8 cellular contexts compared by ENCODE assay signal in genomic region chr7:77800158-77800557, GRCh38. TPM values are rescaled to one million over a fixed set of nuclear protein-coding genes. Genes with fewer than 3 reads are reported as not detected.
DNase-seq lines count a peak whose midpoint lies in the region; ATAC-seq, FAIRE-seq and TF ChIP-seq lines count a peak whose summit lies in the region.

No MANE protein-coding gene starts in this region.

- no peak for ATAC-seq in HG02623 (IDR thresholded peaks at IDR 0.05; ENCODE audit: unreplicated experiment)

- H3K9me2 ChIP-seq in GM23248 (ENCODE audit: insufficient read depth) = no peaks in the 10 kb centered on the region

- FAIRE-seq in keratinocyte (lab: Jason Lieb, UNC) = no peak

- H3K4me1 ChIP-seq in BLaER1 treated with 17β-estradiol and CSF1 and Interleukin-3, amounts not matched to agents 10 nM and 100 nM = peaks cover 33 to 70% (median 44%) of the 10 kb centered on the region in 10 experiments
- H3K4me1 ChIP-seq in GM23248 (ENCODE audit: insufficient read depth) (peaks cover 38% of the 10 kb centered on the region), keratinocyte (ENCODE audit: control insufficient read depth, extremely low read depth, insufficient read depth, low read length) (peaks cover 17% of the 10 kb centered on the region), vagina (peaks cover 39% of the 10 kb centered on the region)

- TF ChIP-seq CTCF in WI38 (IDR thresholded peaks at IDR 0.05; ENCODE audit: low read depth, low read length) (no peak), keratinocyte (optimal IDR thresholded peaks at IDR 0.05 in 1 of 3, IDR thresholded peaks at IDR 0.05 in 1 of 3, conservative IDR thresholded peaks at IDR 0.05 in 1 of 3; ENCODE audit: extremely low read depth in 1 of 3, insufficient read depth in 2 of 3, low read length in 3 of 3) (no peak), vagina (IDR thresholded peaks at IDR 0.05) (no peak)

- H3K9me3 ChIP-seq in BLaER1 treated with 17β-estradiol and CSF1 and Interleukin-3, amounts not matched to agents 10 nM and 100 nM (replicated peaks in 1 of 11) = peaks cover 2 to 14% (median 12%) of the 10 kb centered on the region in 11 experiments; a peak in 20 of 22 replicates
- H3K9me3 ChIP-seq in GM23248 (ENCODE audit: low read depth) (no peaks in the 10 kb centered on the region), keratinocyte (ENCODE audit: control insufficient read depth, low read depth, low read length) (no peaks in the 10 kb centered on the region), vagina (no peaks in the 10 kb centered on the region)

- intact Hi-C loops in vagina (cut with DNase I) = no loop called here

- H3K79me2 ChIP-seq in GM23248 (ENCODE audit: insufficient read depth) (peaks cover 91% of the 10 kb centered on the region), keratinocyte (ENCODE audit: control insufficient read depth, insufficient read depth, low read length) (peaks cover 63% of the 10 kb centered on the region)

- dilution Hi-C loops in keratinocyte (cut with MboI; ENCODE audit: extremely low pct_ligation_motif_present, low sequenced_read_pairs) = no loop called here

- H3K27ac ChIP-seq in BLaER1 treated with 17β-estradiol and CSF1 and Interleukin-3, amounts not matched to agents 10 nM and 100 nM = peak overlapping the region in 4 of 11 experiments; percentile 86 to 95 (median 91); a peak in 4 of 22 replicates
- H3K27ac ChIP-seq in GM23248 = 0 out of 2 replicates have a peak overlapping the region, but pooled peaks have one; percentile 56
- H3K27ac ChIP-seq in keratinocyte (ENCODE audit: control insufficient read depth, insufficient read depth, low read length) = no peak overlapping the region
- no peak overlapping the region for H3K27ac ChIP-seq in vagina

- H3F3A ChIP-seq in GM23248 (ENCODE audit: insufficient read depth) = peaks cover 5% of the 10 kb centered on the region; the same call in 1 of the 2 replicates

- peak overlapping the region; percentile 31 to 96 (median 93); a peak in 13 of 22 replicates for H3K9ac ChIP-seq in BLaER1 treated with 17β-estradiol and CSF1 and Interleukin-3, amounts not matched to agents 10 nM and 100 nM
- H3K9ac ChIP-seq in GM23248 (peak overlapping the region; percentile 80), keratinocyte (ENCODE audit: control insufficient read depth, extremely low read depth, insufficient read depth, low read length) (no peak overlapping the region)

- no peak for TF ChIP-seq POLR2A in vagina (IDR thresholded peaks at IDR 0.05)

- no peaks in the 10 kb centered on the region for H3K27me3 ChIP-seq in BLaER1 treated with 17β-estradiol and CSF1 and Interleukin-3, amounts not matched to agents 10 nM and 100 nM
- no peaks in the 10 kb centered on the region for H3K27me3 ChIP-seq in GM23248 (replicated peaks; ENCODE audit: insufficient read depth)
- no peaks in the 10 kb centered on the region for H3K27me3 ChIP-seq in keratinocyte (ENCODE audit: control insufficient read depth, extremely low read depth, insufficient read depth, low read length)
- no peaks in the 10 kb centered on the region for H3K27me3 ChIP-seq in vagina

- in situ Hi-C loops in GM23248 (cut with MboI) = no loop called here

- H3K36me3 ChIP-seq in BLaER1 treated with 17β-estradiol and CSF1 and Interleukin-3, amounts not matched to agents 10 nM and 100 nM = peaks cover 0 to 12% (median 2%) of the 10 kb centered on the region in 11 experiments; a peak in 12 of 22 replicates
- H3K36me3 ChIP-seq in GM23248 (ENCODE audit: low read depth) (no peaks in the 10 kb centered on the region), keratinocyte (ENCODE audit: control insufficient read depth in 2 of 2, extremely low read depth in 1 of 2, insufficient read depth in 2 of 2, low read length in 2 of 2) (peaks cover 0 to 1% of the 10 kb centered on the region in 2 experiments), vagina (no peaks in the 10 kb centered on the region)

- peak overlapping the region; percentile 76 to 93 (median 89); a peak in 19 of 20 replicates for H3K4me3 ChIP-seq in BLaER1 treated with 17β-estradiol and CSF1 and Interleukin-3, amounts not matched to agents 10 nM and 100 nM
- H3K4me3 ChIP-seq in GM23248 = peak overlapping the region; percentile 83
- H3K4me3 ChIP-seq in WI38 (ENCODE audit: low read depth, low read length) = peak overlapping the region; percentile 96
- peak overlapping the region in 1 of 3 experiments; percentile 88 for H3K4me3 ChIP-seq in keratinocyte (ENCODE audit: control insufficient read depth in 2 of 3, extremely low read depth in 1 of 3, insufficient read depth in 2 of 3, low read depth in 1 of 3, low read length in 3 of 3)
- peak overlapping the region in 1 of 2 donors; percentile 81 for H3K4me3 ChIP-seq in vagina

- no peaks in the 10 kb centered on the region for H3K9me1 ChIP-seq in keratinocyte (ENCODE audit: control insufficient read depth, extremely low read depth, insufficient read depth, low read length)

- H2AFZ ChIP-seq in GM23248 = peak overlapping the region; percentile 90; the same call in 1 of the 2 replicates
- no peak overlapping the region for H2AFZ ChIP-seq in keratinocyte (ENCODE audit: control insufficient read depth, low read length)

- 71 to 77% methylated on average over 4 of the region's 4 CpGs for WGBS in GM23248 (ENCODE audit: low coverage in 1 of 2, low lambda C conversion rate in 2 of 2, missing lambda C conversion rate in 2 of 2), 2 experiments

- H4K20me1 ChIP-seq in BLaER1 treated with 17β-estradiol and CSF1 and Interleukin-3, amounts not matched to agents 10 nM and 100 nM = peaks cover 4 to 27% (median 16%) of the 10 kb centered on the region in 11 experiments; a peak in 16 of 22 replicates
- no peaks in the 10 kb centered on the region for H4K20me1 ChIP-seq in GM23248 (ENCODE audit: insufficient read depth)
- peaks cover 2% of the 10 kb centered on the region for H4K20me1 ChIP-seq in keratinocyte (ENCODE audit: control insufficient read depth, extremely low read depth, insufficient read depth, low read length)

- DNase-seq in GM23248 (peak; percentile 21), keratinocyte (ENCODE audit: low read depth, low spot score) (no peak), vagina (ENCODE audit: extremely low spot score in 2 of 2) (no peak), middle frontal gyrus (ENCODE audit: extremely low spot score, low spot score) (no peak), HT-29 (ENCODE audit: low spot score) (no peak)

- peak overlapping the region; percentile 68 to 93 (median 85) for H3K4me2 ChIP-seq in BLaER1 treated with 17β-estradiol and CSF1 and Interleukin-3, amounts not matched to agents 10 nM and 100 nM
- peak overlapping the region; percentile 79 for H3K4me2 ChIP-seq in GM23248 (ENCODE audit: unreplicated experiment)
- H3K4me2 ChIP-seq in keratinocyte (ENCODE audit: control insufficient read depth, extremely low read depth, insufficient read depth, low read depth, low read length) = peak overlapping the region; percentile 84

RNA-seq across cellular contexts. Expression of gene PHTF2, which starts 1.6 kb away (rescaled TPM):
- 29.9 and 30.2 TPM in 2 replicates for total RNA-seq in GM23248 (2014; rRNA removed; shearing (Covaris generic))
- 22.0 and 23.6 TPM in 2 replicates for polyA plus RNA-seq in GM23248 (2016; fragmentation: Nextera tagmentation; extraction: Ambion mirVana)
- 13.6 to 24.1 TPM (median 16.4 TPM) in 3 replicates for polyA plus RNA-seq in keratinocyte
- polyA plus RNA-seq in keratinocyte (2011; ENCODE audit: low read depth) = 25.6 TPM
- 7.8 and 16.6 TPM in 2 replicates for polyA plus RNA-seq in keratinocyte (2011; cell fraction: cytosol; rRNA removed)
- 15.9 and 21.8 TPM in 2 replicates for polyA plus RNA-seq in keratinocyte (2011; cell fraction: nucleus; rRNA removed)
- polyA plus RNA-seq in keratinocyte (2012; ENCODE audit: low replicate concordance) = 11.4 and 13.6 TPM in 2 replicates
- 5.1 to 26.1 TPM (median 8.6 TPM) in 3 replicates for polyA minus RNA-seq in keratinocyte
- 11.1 TPM for polyA minus RNA-seq in keratinocyte (2011; cell fraction: cytosol; rRNA and poly(A)+ RNA removed)
- polyA minus RNA-seq in keratinocyte (2011; cell fraction: nucleus; rRNA and poly(A)+ RNA removed) = 15.3 and 32.1 TPM in 2 replicates
- total RNA-seq in vagina = 12.0 TPM
- 13.3 and 13.8 TPM in 2 replicates for total RNA-seq in HT-29 (2014; rRNA removed; shearing (Covaris generic))

RNA-seq across cellular contexts. Expression of gene TMEM60, which starts 1.9 kb away (rescaled TPM):
- 9.9 and 17.7 TPM in 2 replicates for total RNA-seq in GM23248 (2014; rRNA removed; shearing (Covaris generic))
- 28.2 and 28.9 TPM in 2 replicates for polyA plus RNA-seq in GM23248 (2016; fragmentation: Nextera tagmentation; extraction: Ambion mirVana)
- polyA plus RNA-seq in keratinocyte = 18.6 to 27.5 TPM (median 21.3 TPM) in 3 replicates
- 2.3 TPM for polyA plus RNA-seq in keratinocyte (2011; ENCODE audit: low read depth)
- 17.2 and 26.9 TPM in 2 replicates for polyA plus RNA-seq in keratinocyte (2011; cell fraction: cytosol; rRNA removed)
- 16.2 and 20.6 TPM in 2 replicates for polyA plus RNA-seq in keratinocyte (2011; cell fraction: nucleus; rRNA removed)
- polyA plus RNA-seq in keratinocyte (2012; ENCODE audit: low replicate concordance) = 15.8 and 16.0 TPM in 2 replicates
- 1.5 to 9.4 TPM (median 7.6 TPM) in 3 replicates for polyA minus RNA-seq in keratinocyte
- 5.4 TPM for polyA minus RNA-seq in keratinocyte (2011; cell fraction: cytosol; rRNA and poly(A)+ RNA removed)
- 3.7 and 6.0 TPM in 2 replicates for polyA minus RNA-seq in keratinocyte (2011; cell fraction: nucleus; rRNA and poly(A)+ RNA removed)
- 13.5 TPM for total RNA-seq in vagina
- total RNA-seq in HT-29 (2014; rRNA removed; shearing (Covaris generic)) = 8.0 and 13.4 TPM in 2 replicates
